Comparison of ENCODE assay signal across 17 cellular contexts in genomic region chr22:40334899-40335298, GRCh38. TPM values are rescaled to one million over a fixed set of nuclear protein-coding genes. Genes with fewer than 3 reads are reported as not detected.
A peak's percentile ranks its signal among the peaks of the same experiment; 100 is the strongest.
DNase-seq lines count a peak whose midpoint lies in the region; ATAC-seq and TF ChIP-seq lines count a peak whose summit lies in the region.
"Had no signal": no experiment of that assay in that cellular context is flagged by ENCODE, and none has a peak within 500 bp of the region (broad histone marks: within the 10 kb centered on the region; RNA-seq: fewer than 3 reads in every experiment).

No MANE protein-coding gene starts in this region.

- H3K27me3 Mint-ChIP-seq in CD4-positive, alpha-beta memory T cell, result no peaks in the 10 kb centered on the region
- H3K27me3 Mint-ChIP-seq in GM23338 (ENCODE audit: insufficient read depth, low read depth, poor library complexity) (peaks cover 3% of the 10 kb centered on the region), endothelial cell (ENCODE audit: unreplicated experiment) (peaks cover 5% of the 10 kb centered on the region)
- H3K27me3 Mint-ChIP-seq in T-helper 1 cell treated with Interleukin-12 subunit alpha and Interleukin-12 subunit beta and Interleukin-4 antibody, amounts not matched to agents 30 μg/mL and 1 μg/mL, for 36 hours (ENCODE audit: low read depth), result no peaks in the 10 kb centered on the region

- H3K27ac Mint-ChIP-seq in CD4-positive, alpha-beta memory T cell, result peak overlapping the region; percentile 71 to 94 (median 77)
- H3K27ac Mint-ChIP-seq in GM23338, result no peak overlapping the region
- H3K27ac Mint-ChIP-seq in T-helper 1 cell treated with Interleukin-12 subunit alpha and Interleukin-12 subunit beta and Interleukin-4 antibody, amounts not matched to agents 30 μg/mL and 1 μg/mL, for 36 hours, result peak overlapping the region; percentile 70
- H3K27ac Mint-ChIP-seq in endothelial cell (ENCODE audit: unreplicated experiment), result peak overlapping the region; percentile 12

- peaks cover 8% of the 10 kb centered on the region; the same call in 1 of the 2 replicates for H3F3A ChIP-seq in GM23338 (replicated peaks; ENCODE audit: low read depth)

- peak overlapping the region; percentile 69 to 80 (median 76) for H3K4me3 Mint-ChIP-seq in CD4-positive, alpha-beta memory T cell
- H3K4me3 Mint-ChIP-seq in GM23338 (no peak overlapping the region), endothelial cell (ENCODE audit: unreplicated experiment) (peak overlapping the region; percentile 49)
- peak overlapping the region; percentile 59 for H3K4me3 Mint-ChIP-seq in T-helper 1 cell treated with Interleukin-12 subunit alpha and Interleukin-12 subunit beta and Interleukin-4 antibody, amounts not matched to agents 30 μg/mL and 1 μg/mL, for 36 hours

- no peaks in the 10 kb centered on the region for H3K79me2 ChIP-seq in GM23338 (replicated peaks; ENCODE audit: insufficient read depth)

- H2AFZ ChIP-seq in GM23338, result no peak overlapping the region

- peaks cover 15 to 18% of the 10 kb centered on the region in 2 donors for H3K36me3 Mint-ChIP-seq in CD4-positive, alpha-beta memory T cell
- peaks cover 13% of the 10 kb centered on the region; the same call in 2 of the 3 replicates for H3K36me3 Mint-ChIP-seq in GM23338 (ENCODE audit: low read depth)
- H3K36me3 Mint-ChIP-seq in T-helper 1 cell treated with Interleukin-12 subunit alpha and Interleukin-12 subunit beta and Interleukin-4 antibody, amounts not matched to agents 30 μg/mL and 1 μg/mL, for 36 hours (ENCODE audit: low read depth), result peaks cover 41% of the 10 kb centered on the region
- H3K36me3 Mint-ChIP-seq in endothelial cell (ENCODE audit: low read depth, unreplicated experiment), result no peaks in the 10 kb centered on the region

- H3K9me3 ChIP-seq in CD4-positive, alpha-beta memory T cell (ENCODE audit: control insufficient read depth in 1 of 2, low read length in 2 of 2), result no peaks in the 10 kb centered on the region
- H3K9me3 ChIP-seq in right atrium auricular region, result no peaks in the 10 kb centered on the region
- H3K9me3 ChIP-seq: transverse colon had no signal

- H3K4me1 Mint-ChIP-seq in CD4-positive, alpha-beta memory T cell, result peaks cover 69 to 97% (median 80%) of the 10 kb centered on the region in 4 donors
- H3K4me1 Mint-ChIP-seq in GM23338 (peaks cover 47% of the 10 kb centered on the region), endothelial cell (ENCODE audit: unreplicated experiment) (peaks cover 69% of the 10 kb centered on the region)
- H3K4me1 Mint-ChIP-seq in T-helper 1 cell treated with Interleukin-12 subunit alpha and Interleukin-12 subunit beta and Interleukin-4 antibody, amounts not matched to agents 30 μg/mL and 1 μg/mL, for 36 hours (ENCODE audit: low read depth), result peaks cover 57% of the 10 kb centered on the region

- peaks cover 5% of the 10 kb centered on the region for H3K36me3 ChIP-seq in CD4-positive, alpha-beta memory T cell (ENCODE audit: insufficient read depth, low read length)
- H3K36me3 ChIP-seq in GM23338 (ENCODE audit: insufficient read depth), result no peaks in the 10 kb centered on the region
- H3K36me3 ChIP-seq in right atrium auricular region, result peaks cover 7% of the 10 kb centered on the region
- H3K36me3 ChIP-seq: transverse colon had no signal

- peaks cover 77% of the 10 kb centered on the region for H3K4me1 ChIP-seq in CD4-positive, alpha-beta memory T cell (ENCODE audit: insufficient read depth, low read length)
- H3K4me1 ChIP-seq in GM23338 (ENCODE audit: insufficient read depth), result peaks cover 37% of the 10 kb centered on the region
- H3K4me1 ChIP-seq in right atrium auricular region, result no peaks in the 10 kb centered on the region

- peak overlapping the region; percentile 30 for H3K27ac ChIP-seq in CD4-positive, alpha-beta memory T cell (ENCODE audit: low read depth, low read length)
- H3K27ac ChIP-seq in GM23338 (ENCODE audit: low read depth), result peak overlapping the region; percentile 16; the same call in 1 of the 2 replicates
- H3K27ac ChIP-seq in right atrium auricular region, result no peak overlapping the region

- H3K9me3 Mint-ChIP-seq in CD4-positive, alpha-beta memory T cell, result peaks cover 0 to 8% (median 0%) of the 10 kb centered on the region in 8 donors
- H3K9me3 Mint-ChIP-seq in GM23338 (no peaks in the 10 kb centered on the region), endothelial cell (ENCODE audit: unreplicated experiment) (no peaks in the 10 kb centered on the region)
- H3K9me3 Mint-ChIP-seq in T-helper 1 cell treated with Interleukin-12 subunit alpha and Interleukin-12 subunit beta and Interleukin-4 antibody, amounts not matched to agents 30 μg/mL and 1 μg/mL, for 36 hours, result no peaks in the 10 kb centered on the region

- DNase-seq in CD4-positive, alpha-beta memory T cell, result peak in 4 of 5 donors; percentile 74 to 80 (median 75)
- DNase-seq in GM23338 (ENCODE audit: low spot score), result no peak
- no peak for DNase-seq in endothelial cell (ENCODE audit: low spot score)
- DNase-seq in HT-29 (ENCODE audit: low spot score), result no peak
- no peak for DNase-seq in right atrium auricular region (ENCODE audit: low spot score)
- no peak for DNase-seq in left cardiac atrium
- DNase-seq: anterior cingulate cortex, Calu3, dorsolateral prefrontal cortex, foreskin fibroblast, kidney, NCI-H1436 treated with DMSO at 0.1 percent for 48 hours, NCI-H69, SHP77 treated with DMSO at 0.1 percent for 48 hours, transverse colon had no signal

- no peak for ATAC-seq in GM23338
- ATAC-seq in HG02798 (IDR thresholded peaks at IDR 0.05; ENCODE audit: poor library complexity, unreplicated experiment), result no peak
- no peak for ATAC-seq in left cardiac atrium

- peak overlapping the region; percentile 34; the same call in 1 of the 2 replicates for H3K4me2 ChIP-seq in GM23338

- intact Hi-C loops in CD4-positive, alpha-beta memory T cell (cut with micrococcal nuclease), result loop anchor here (1.0 kb wide), 1 partner anchor 11 kb away; the partner anchor contains the start of gene ADSL
- intact Hi-C loops in left cardiac atrium (cut with DNase I), result no loop called here

- H3K27me3 ChIP-seq in CD4-positive, alpha-beta memory T cell (ENCODE audit: insufficient read depth, low read length), result no peaks in the 10 kb centered on the region
- H3K27me3 ChIP-seq in GM23338 (ENCODE audit: insufficient read depth) (no peaks in the 10 kb centered on the region), right atrium auricular region (no peaks in the 10 kb centered on the region)
- H3K27me3 ChIP-seq: dorsolateral prefrontal cortex, transverse colon had no signal

- no peaks in the 10 kb centered on the region for H4K20me1 ChIP-seq in GM23338 (replicated peaks; ENCODE audit: insufficient read depth)

- peak overlapping the region; percentile 8 to 9 for H3K4me3 ChIP-seq in CD4-positive, alpha-beta memory T cell (ENCODE audit: low read length in 2 of 2)
- no peak overlapping the region for H3K4me3 ChIP-seq in GM23338
- H3K4me3 ChIP-seq in right atrium auricular region, result no peak overlapping the region
- H3K4me3 ChIP-seq: dorsolateral prefrontal cortex, transverse colon had no signal

- no peaks in the 10 kb centered on the region for H3K9me2 ChIP-seq in GM23338 (ENCODE audit: insufficient read depth)

- no peak for TF ChIP-seq CTCF in GM23338 (conservative IDR thresholded peaks at IDR 0.05; ENCODE audit: low read depth in 2 of 2)
- no peak for TF ChIP-seq CTCF in endothelial cell (IDR thresholded peaks at IDR 0.05; ENCODE audit: unreplicated experiment)
- TF ChIP-seq CTCF in right atrium auricular region (IDR thresholded peaks at IDR 0.05), result no peak

- CTCF ChIA-PET in CD4-positive, alpha-beta memory T cell (lab: Charles Lee; ENCODE audit: partially characterized antibody), result interaction anchor here (0.7 to 3.0 kb wide), 3 partner anchors 9 to 155 kb away, joined by 3 to 11 read pairs (median 5); no protein-coding TSS in a partner anchor

- POLR2A ChIA-PET in CD4-positive, alpha-beta memory T cell (lab: Charles Lee; ENCODE audit: partially characterized antibody), result interaction anchor here (0.6 to 5.9 kb wide), 15 partner anchors 10 to 308 kb away, joined by 3 to 100 read pairs (median 5); partner anchors contain the start of genes ADSL and TNRC6B

TF ChIP-seq in GM23338, 12 proteins besides CTCF, POLR2A, EP300 and RAD21 (continues in another document):
- TF ChIP-seq EZH2phosphoT487 (IDR thresholded peaks at IDR 0.05; ENCODE audit: unreplicated experiment) (no peak), EZH2 (IDR thresholded peaks at IDR 0.05; ENCODE audit: low read depth, unreplicated experiment) (no peak)

RNA-seq across cellular contexts. Expression of gene ADSL, which starts 11.4 kb away (rescaled TPM):
- 10 to 100 TPM; 63.3 to 81.1 TPM for total RNA-seq in CD4-positive, alpha-beta memory T cell
- 100 to 1,000 TPM; 138 to 199 TPM for polyA plus RNA-seq in CD4-positive, alpha-beta memory T cell
- 221 and 232 TPM in 2 replicates for total RNA-seq in GM23338 (2014; rRNA removed; shearing (Covaris generic))
- 120 and 131 TPM in 2 replicates for polyA plus RNA-seq in GM23338 (2016; fragmentation: Nextera tagmentation; extraction: Ambion mirVana)
- total RNA-seq in endothelial cell (ENCODE audit: unreplicated experiment), result 107 TPM
- total RNA-seq in HT-29 (2014; rRNA removed; shearing (Covaris generic)), result 61.3 and 62.4 TPM in 2 replicates
- 10 to 100 TPM; 41.8 to 69.9 TPM for total RNA-seq in right atrium auricular region
- total RNA-seq in left cardiac atrium, result 10 to 100 TPM; 37.4 to 47.0 TPM

RNA-seq across cellular contexts. Expression of gene SGSM3, which starts 35.5 kb away (rescaled TPM):
- total RNA-seq in CD4-positive, alpha-beta memory T cell, result 10 to 100 TPM; 87.5 to 90.0 TPM
- 10 to 100 TPM; 30.5 to 58.2 TPM for polyA plus RNA-seq in CD4-positive, alpha-beta memory T cell
- 80.1 and 82.6 TPM in 2 replicates for total RNA-seq in GM23338 (2014; rRNA removed; shearing (Covaris generic))
- 45.9 and 59.3 TPM in 2 replicates for polyA plus RNA-seq in GM23338 (2016; fragmentation: Nextera tagmentation; extraction: Ambion mirVana)
- total RNA-seq in endothelial cell (ENCODE audit: unreplicated experiment) (85.9 TPM), right atrium auricular region (10 to 100 TPM; 29.0 to 36.3 TPM), left cardiac atrium (10 to 100 TPM; 39.1 to 45.3 TPM)
- 136 TPM in 2 replicates for total RNA-seq in HT-29 (2014; rRNA removed; shearing (Covaris generic))

Comparison
In these comparisons a context has a peak if more than half of its experiments do, and no peak if none do; other contexts are left out.
1. DNase-seq: peak in CD4-positive, alpha-beta memory T cell (4 of 5); none in GM23338 (single experiment), endothelial cell (single experiment), HT-29 (single experiment), right atrium auricular region (single experiment) and left cardiac atrium (single experiment).
2. H3K27ac ChIP-seq: peak in CD4-positive, alpha-beta memory T cell (single experiment) and GM23338 (single experiment); none in right atrium auricular region (0 of 2).
3. H3K4me3 ChIP-seq: peak in CD4-positive, alpha-beta memory T cell (2 of 2); none in GM23338 (single experiment) and right atrium auricular region (0 of 2).